Comparison of ENCODE assay signal across 8 cellular contexts in genomic region chr11:95337972-95338429, GRCh38.
A peak's percentile ranks its signal among the peaks of the same experiment; 100 is the strongest.
DNase-seq lines count a peak whose midpoint lies in the region; ATAC-seq, FAIRE-seq and TF ChIP-seq lines count a peak whose summit lies in the region.

No MANE protein-coding gene starts in this region.

- no TSS peak for BruUV-seq in GM12878 (replicated peaks; lab: Mats Ljungman, UMichigan)

- no peaks in the 10 kb centered on the region for H3K27me3 ChIP-seq in CD4-positive, CD25-positive, alpha-beta regulatory T cell (ENCODE audit: control insufficient read depth, insufficient read depth, low read length)
- H3K27me3 ChIP-seq in GM12878 (replicated peaks in 1 of 2; ENCODE audit: control insufficient read depth in 2 of 2, insufficient read depth in 2 of 2, low read length in 1 of 2) (no peaks in the 10 kb centered on the region; a peak in 1 of 4 replicates), mucosa of stomach (ENCODE audit: control insufficient read depth, insufficient read depth, low read length) (no peaks in the 10 kb centered on the region)

- TF ChIP-seq RAD21 in GM12878 (IDR thresholded peaks at IDR 0.05; ENCODE audit: insufficient read depth, low read depth, low read length), result no peak

- H3K4me1 ChIP-seq in CD4-positive, CD25-positive, alpha-beta regulatory T cell (ENCODE audit: control insufficient read depth, insufficient read depth, low read length, poor library complexity, severe bottlenecking), result peaks cover 17% of the 10 kb centered on the region
- H3K4me1 ChIP-seq in GM12878 (ENCODE audit: control insufficient read depth, insufficient read depth, low read length) (peaks cover 6% of the 10 kb centered on the region), mucosa of stomach (ENCODE audit: control insufficient read depth, insufficient read depth, low read length) (peaks cover 22% of the 10 kb centered on the region)

- H3K9ac ChIP-seq in GM12878 (ENCODE audit: control insufficient read depth, insufficient read depth, low read length) (no peak overlapping the region), mucosa of stomach (ENCODE audit: low read length) (peak overlapping the region; percentile 49)

- CTCF ChIA-PET in GM12878 (lab: Yijun Ruan, JAX), result interaction anchor here (0.9 to 2.4 kb wide), 5 partner anchors 16 to 185 kb away, joined by 3 to 16 read pairs (median 3); partner anchors contain the start of gene SESN3

- TF ChIP-seq EP300 in GM12878 (IDR thresholded peaks at IDR 0.05; ENCODE audit: borderline replicate concordance in 1 of 2, control insufficient read depth in 1 of 2, low read depth in 2 of 2, low read length in 2 of 2), result no peak

- no peak for TF ChIP-seq CTCF in GM12878 (IDR thresholded peaks at IDR 0.05 in 2 of 3, conservative IDR thresholded peaks at IDR 0.05 in 1 of 3; ENCODE audit: control insufficient read depth in 2 of 3, extremely low read depth in 1 of 3, insufficient read depth in 1 of 3, low read depth in 3 of 3, low read length in 3 of 3)
- TF ChIP-seq CTCF in GM13976 (IDR thresholded peaks at IDR 0.05; ENCODE audit: borderline replicate concordance, control extremely low read depth, extremely low read depth, insufficient read depth, missing control alignments), result no peak

- no peak overlapping the region for H3K4me2 ChIP-seq in GM12878 (ENCODE audit: control insufficient read depth, insufficient read depth)

- TF ChIP-seq POLR2A in GM12878 (IDR thresholded peaks at IDR 0.05; ENCODE audit: low read depth, low read length), result no peak

- SMC1A ChIA-PET in GM12878 (lab: Charles Lee; ENCODE audit: uncharacterized antibody, unreplicated experiment), result interaction anchor here (0.6 to 2.5 kb wide), 7 partner anchors 33 to 377 kb away, joined by 3 to 11 read pairs (median 4); no protein-coding TSS in a partner anchor

- POLR2A ChIA-PET in GM12878 (lab: Charles Lee), result interaction anchor here (0.7 to 1.6 kb wide), 4 partner anchors 83 to 150 kb away, joined by 3 to 6 read pairs (median 4); no protein-coding TSS in a partner anchor

- H3K36me3 ChIP-seq in CD4-positive, CD25-positive, alpha-beta regulatory T cell (ENCODE audit: control insufficient read depth, insufficient read depth, low read length), result no peaks in the 10 kb centered on the region
- no peaks in the 10 kb centered on the region for H3K36me3 ChIP-seq in GM12878 (ENCODE audit: control insufficient read depth in 2 of 2, insufficient read depth in 2 of 2, low read length in 1 of 2)
- no peaks in the 10 kb centered on the region for H3K36me3 ChIP-seq in mucosa of stomach (ENCODE audit: control insufficient read depth, insufficient read depth, low read length)

- no peaks in the 10 kb centered on the region for H3K27me3 Mint-ChIP-seq in CD4-positive, CD25-positive, alpha-beta regulatory T cell

- H3K9me3 Mint-ChIP-seq in CD4-positive, CD25-positive, alpha-beta regulatory T cell, result no peaks in the 10 kb centered on the region

- H2AFZ ChIP-seq in GM12878 (ENCODE audit: control insufficient read depth, low read depth, low read length), result no peak overlapping the region; the same call in 1 of the 2 replicates

- intact Hi-C loops in GM12878 (cut with micrococcal nuclease; ENCODE audit: unreplicated experiment), result loop anchor here (5.0 kb wide), 2 partner anchors 91 to 106 kb away; partner anchors contain the start of gene SESN3

- no peaks in the 10 kb centered on the region for H3K79me2 ChIP-seq in GM12878 (ENCODE audit: control insufficient read depth, insufficient read depth, low read length)

- RAD21 ChIA-PET in GM12878 (lab: Charles Lee; ENCODE audit: unreplicated experiment), result interaction anchor here (1.2 to 2.1 kb wide), 3 partner anchors 84 to 373 kb away, joined by 3 to 11 read pairs (median 5); partner anchors contain the start of gene SESN3

- in situ Hi-C loops in GM12878 (cut with MboI) (no loop called here), GM13976 (cut with MboI; ENCODE audit: low sequenced_read_pairs, unreplicated experiment) (no loop called here)

- H3K4me3 ChIP-seq in CD4-positive, CD25-positive, alpha-beta regulatory T cell (ENCODE audit: low read depth, low read length), result peak overlapping the region; percentile 60
- H3K4me3 ChIP-seq in GM12878 (no peak overlapping the region), mucosa of stomach (ENCODE audit: low read length) (no peak overlapping the region)

- H3K36me3 Mint-ChIP-seq in CD4-positive, CD25-positive, alpha-beta regulatory T cell, result no peaks in the 10 kb centered on the region

- H3K4me3 Mint-ChIP-seq in CD4-positive, CD25-positive, alpha-beta regulatory T cell, result no peak overlapping the region

- peaks cover 0 to 4% (median under 1%) of the 10 kb centered on the region in 4 donors for H3K4me1 Mint-ChIP-seq in CD4-positive, CD25-positive, alpha-beta regulatory T cell

- H4K20me1 ChIP-seq in GM12878 (ENCODE audit: control insufficient read depth, insufficient read depth), result no peaks in the 10 kb centered on the region

- peak in 1 of 2 donors; percentile 29 for ATAC-seq in CD4-positive, CD25-positive, alpha-beta regulatory T cell (ENCODE audit: low read depth in 2 of 2)
- ATAC-seq in HG02642 (IDR thresholded peaks at IDR 0.05; ENCODE audit: poor library complexity, unreplicated experiment) (peak; percentile 13), GM12878 (peak; percentile 40)

- H3K27ac ChIP-seq in CD4-positive, CD25-positive, alpha-beta regulatory T cell (ENCODE audit: insufficient read depth, low read length, poor library complexity, severe bottlenecking), result no peak overlapping the region
- H3K27ac ChIP-seq in GM12878 (ENCODE audit: control insufficient read depth, insufficient read depth), result no peak overlapping the region

- no peak overlapping the region for H3K27ac Mint-ChIP-seq in CD4-positive, CD25-positive, alpha-beta regulatory T cell

- no peak for FAIRE-seq in GM12878 (lab: Jason Lieb, UNC)

- peak in 1 of 3 donors; percentile 4 for DNase-seq in CD4-positive, CD25-positive, alpha-beta regulatory T cell
- DNase-seq in GM12878 (ENCODE audit: low read depth, low spot score) (no peak), SHP77 treated with DMSO at 0.1 percent for 48 hours (lab: John Stamatoyannopoulos, UW) (no peak), Ammon's horn (ENCODE audit: low spot score) (no peak), GM19240 (ENCODE audit: insufficient read length, low spot score) (no peak), GM13976 (ENCODE audit: low spot score) (no peak)

- 85% methylated on average over 2 of the region's 2 CpGs for whole genome bisulfite sequencing in GM12878 (ENCODE audit: insufficient coverage, insufficient replicate concordance, low lambda C conversion rate, missing lambda C conversion rate)

- H3K9me3 ChIP-seq in CD4-positive, CD25-positive, alpha-beta regulatory T cell (ENCODE audit: control insufficient read depth in 2 of 2, low read length in 2 of 2), result no peaks in the 10 kb centered on the region
- H3K9me3 ChIP-seq in GM12878 (replicated peaks; ENCODE audit: control insufficient read depth, insufficient read depth, low read length) (no peaks in the 10 kb centered on the region), mucosa of stomach (ENCODE audit: control insufficient read depth, low read length) (no peaks in the 10 kb centered on the region)

TF ChIP-seq in GM12878, 131 proteins besides CTCF, POLR2A, EP300 and RAD21:
- TF ChIP-seq PKNOX1 (IDR thresholded peaks at IDR 0.05) (no peak), STAT3 (IDR thresholded peaks at IDR 0.05; ENCODE audit: low read depth, low read length) (no peak), TCF12 (IDR thresholded peaks at IDR 0.05; ENCODE audit: low read depth, low read length) (no peak), SMAD5 (IDR thresholded peaks at IDR 0.05; ENCODE audit: low read depth) (no peak), CREM (IDR thresholded peaks at IDR 0.05; ENCODE audit: low read depth) (no peak)
- TF ChIP-seq, protein P1, sequence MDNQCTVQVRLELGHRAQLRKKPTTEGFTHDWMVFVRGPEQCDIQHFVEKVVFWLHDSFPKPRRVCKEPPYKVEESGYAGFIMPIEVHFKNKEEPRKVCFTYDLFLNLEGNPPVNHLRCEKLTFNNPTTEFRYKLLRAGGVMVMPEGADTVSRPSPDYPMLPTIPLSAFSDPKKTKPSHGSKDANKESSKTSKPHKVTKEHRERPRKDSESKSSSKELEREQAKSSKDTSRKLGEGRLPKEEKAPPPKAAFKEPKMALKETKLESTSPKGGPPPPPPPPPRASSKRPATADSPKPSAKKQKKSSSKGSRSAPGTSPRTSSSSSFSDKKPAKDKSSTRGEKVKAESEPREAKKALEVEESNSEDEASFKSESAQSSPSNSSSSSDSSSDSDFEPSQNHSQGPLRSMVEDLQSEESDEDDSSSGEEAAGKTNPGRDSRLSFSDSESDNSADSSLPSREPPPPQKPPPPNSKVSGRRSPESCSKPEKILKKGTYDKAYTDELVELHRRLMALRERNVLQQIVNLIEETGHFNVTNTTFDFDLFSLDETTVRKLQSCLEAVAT (IDR thresholded peaks at IDR 0.05), result no peak
